In the genomic region with DNA sequence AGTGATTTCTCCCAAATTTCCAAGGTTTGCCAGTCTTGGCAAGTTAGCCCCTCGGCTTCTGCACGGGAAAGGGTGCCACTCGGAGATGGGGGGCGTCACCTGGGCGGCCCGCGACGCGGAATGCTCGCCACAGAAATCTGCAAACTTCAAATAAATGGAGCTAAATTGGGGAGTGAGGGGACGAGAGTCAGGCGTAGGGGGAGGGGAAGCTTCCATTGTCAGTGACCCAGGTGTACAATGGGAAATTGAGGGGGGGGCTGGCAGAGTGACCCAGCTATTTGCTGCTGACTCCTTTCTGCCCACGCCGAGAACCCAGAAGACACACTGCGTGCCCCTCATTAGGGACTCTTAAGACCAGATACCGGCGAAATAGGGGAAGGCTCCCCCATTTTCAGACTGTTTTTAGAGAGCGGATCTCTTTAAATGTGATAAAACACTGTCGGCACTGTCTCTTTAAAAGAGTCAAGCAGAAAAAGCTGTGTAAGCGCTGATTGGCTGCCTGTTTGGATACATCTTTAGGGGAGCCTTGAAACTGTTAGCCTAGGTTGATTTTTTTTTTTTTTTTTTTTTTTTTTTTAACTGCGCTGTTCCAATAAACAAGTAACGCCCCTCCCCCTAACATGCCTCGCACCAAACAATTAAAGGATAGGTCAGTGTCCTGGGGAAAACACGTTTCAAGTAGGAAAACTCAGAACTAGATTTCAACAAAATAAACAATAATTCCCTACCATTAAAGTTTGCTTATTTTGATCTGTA, we compare ENCODE assay signal across 1 cellular context.
TF ChIP-seq lines count a peak whose summit lies in the region.

No MANE protein-coding gene starts in this region.

TF ChIP-seq in HepG2, 621 proteins besides CTCF, POLR2A, EP300 and RAD21 (continued from another document and continues in another):
- TF ChIP-seq, protein P1, sequence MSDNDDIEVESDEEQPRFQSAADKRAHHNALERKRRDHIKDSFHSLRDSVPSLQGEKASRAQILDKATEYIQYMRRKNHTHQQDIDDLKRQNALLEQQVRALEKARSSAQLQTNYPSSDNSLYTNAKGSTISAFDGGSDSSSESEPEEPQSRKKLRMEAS (IDR thresholded peaks at IDR 0.05) = peak; percentile 69
- TF ChIP-seq NR3C1 (CRISPR knock-in tag; IDR thresholded peaks at IDR 0.05) (no peak), GPBP1L1 (CRISPR knock-in tag; IDR thresholded peaks at IDR 0.05) (no peak), CHCHD3 (CRISPR knock-in tag; IDR thresholded peaks at IDR 0.05) (no peak), ASH2L (IDR thresholded peaks at IDR 0.05; ENCODE audit: insufficient read length, low read depth, low read length) (peak; percentile 62), ZNF124 (CRISPR knock-in tag; IDR thresholded peaks at IDR 0.05) (peak; percentile 46; the same call in 1 of the 2 replicates), HMG20B (CRISPR knock-in tag; conservative IDR thresholded peaks at IDR 0.05) (no peak), HNF1A (IDR thresholded peaks at IDR 0.05; ENCODE audit: low read depth) (no peak), HNF1A (CRISPR knock-in tag; IDR thresholded peaks at IDR 0.05; ENCODE audit: borderline replicate concordance) (0 out of 2 replicates have a peak, but pooled peaks have one; percentile 15), MYPOP (CRISPR knock-in tag; IDR thresholded peaks at IDR 0.05) (0 out of 2 replicates have a peak, but pooled peaks have one; percentile 59), ZNF12 (CRISPR knock-in tag; IDR thresholded peaks at IDR 0.05) (peak; percentile 14; the same call in 1 of the 2 replicates), ZNF256 (CRISPR knock-in tag; conservative IDR thresholded peaks at IDR 0.05) (no peak), ZFP36 (IDR thresholded peaks at IDR 0.05; ENCODE audit: borderline replicate concordance, low read depth, low read length, partially characterized antibody) (no peak), ZNF335 (CRISPR knock-in tag; IDR thresholded peaks at IDR 0.05) (no peak), PTBP1 (IDR thresholded peaks at IDR 0.05; ENCODE audit: low read depth, low read length, poor library complexity, severe bottlenecking) (peak; percentile 100), ZNF549 (CRISPR knock-in tag; IDR thresholded peaks at IDR 0.05) (no peak), ZNF350 (CRISPR knock-in tag; IDR thresholded peaks at IDR 0.05; ENCODE audit: borderline replicate concordance, low read depth) (no peak), ZHX1 (CRISPR knock-in tag; IDR thresholded peaks at IDR 0.05; ENCODE audit: low read depth) (no peak), GATAD1 (CRISPR knock-in tag; IDR thresholded peaks at IDR 0.05) (0 out of 2 replicates have a peak, but pooled peaks have one; percentile 12), HHEX (CRISPR knock-in tag; IDR thresholded peaks at IDR 0.05) (no peak), U2AF1 (optimal IDR thresholded peaks at IDR 0.05; ENCODE audit: low read depth, low read length) (no peak), NR1H2 (CRISPR knock-in tag; IDR thresholded peaks at IDR 0.05; ENCODE audit: borderline replicate concordance, low read depth) (no peak), CREB1 (IDR thresholded peaks at IDR 0.05) (no peak), CREB1 (CRISPR knock-in tag; IDR thresholded peaks at IDR 0.05) (peak; percentile 87), MEF2D (CRISPR knock-in tag; IDR thresholded peaks at IDR 0.05) (peak; percentile 30; the same call in 1 of the 2 replicates), PHF21A (CRISPR knock-in tag; IDR thresholded peaks at IDR 0.05) (peak; percentile 85), AGO2 (optimal IDR thresholded peaks at IDR 0.05; ENCODE audit: low read depth, low read length) (no peak), ZNF143 (CRISPR knock-in tag; IDR thresholded peaks at IDR 0.05) (0 out of 2 replicates have a peak, but pooled peaks have one; percentile 41), ZFP37 (CRISPR knock-in tag; IDR thresholded peaks at IDR 0.05; ENCODE audit: borderline replicate concordance) (no peak), ETV6 (CRISPR knock-in tag; conservative IDR thresholded peaks at IDR 0.05) (0 out of 2 replicates have a peak, but pooled peaks have one; percentile 42), ZNF382 (CRISPR knock-in tag; IDR thresholded peaks at IDR 0.05; ENCODE audit: borderline replicate concordance) (no peak), SSRP1 (CRISPR knock-in tag; IDR thresholded peaks at IDR 0.05) (no peak), ZNF598 (CRISPR knock-in tag; IDR thresholded peaks at IDR 0.05; ENCODE audit: borderline replicate concordance) (no peak), ZNF280B (CRISPR knock-in tag; IDR thresholded peaks at IDR 0.05; ENCODE audit: borderline replicate concordance) (no peak), ZNF3 (CRISPR knock-in tag; IDR thresholded peaks at IDR 0.05) (0 out of 2 replicates have a peak, but pooled peaks have one; percentile 23)
- TF ChIP-seq, protein P2, sequence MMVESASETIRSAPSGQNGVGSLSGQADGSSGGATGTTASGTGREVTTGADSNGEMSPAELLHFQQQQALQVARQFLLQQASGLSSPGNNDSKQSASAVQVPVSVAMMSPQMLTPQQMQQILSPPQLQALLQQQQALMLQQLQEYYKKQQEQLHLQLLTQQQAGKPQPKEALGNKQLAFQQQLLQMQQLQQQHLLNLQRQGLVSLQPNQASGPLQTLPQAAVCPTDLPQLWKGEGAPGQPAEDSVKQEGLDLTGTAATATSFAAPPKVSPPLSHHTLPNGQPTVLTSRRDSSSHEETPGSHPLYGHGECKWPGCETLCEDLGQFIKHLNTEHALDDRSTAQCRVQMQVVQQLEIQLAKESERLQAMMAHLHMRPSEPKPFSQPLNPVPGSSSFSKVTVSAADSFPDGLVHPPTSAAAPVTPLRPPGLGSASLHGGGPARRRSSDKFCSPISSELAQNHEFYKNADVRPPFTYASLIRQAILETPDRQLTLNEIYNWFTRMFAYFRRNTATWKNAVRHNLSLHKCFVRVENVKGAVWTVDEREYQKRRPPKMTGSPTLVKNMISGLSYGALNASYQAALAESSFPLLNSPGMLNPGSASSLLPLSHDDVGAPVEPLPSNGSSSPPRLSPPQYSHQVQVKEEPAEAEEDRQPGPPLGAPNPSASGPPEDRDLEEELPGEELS (CRISPR knock-in tag; IDR thresholded peaks at IDR 0.05) = peak; percentile 90
- TF ChIP-seq, protein P3, sequence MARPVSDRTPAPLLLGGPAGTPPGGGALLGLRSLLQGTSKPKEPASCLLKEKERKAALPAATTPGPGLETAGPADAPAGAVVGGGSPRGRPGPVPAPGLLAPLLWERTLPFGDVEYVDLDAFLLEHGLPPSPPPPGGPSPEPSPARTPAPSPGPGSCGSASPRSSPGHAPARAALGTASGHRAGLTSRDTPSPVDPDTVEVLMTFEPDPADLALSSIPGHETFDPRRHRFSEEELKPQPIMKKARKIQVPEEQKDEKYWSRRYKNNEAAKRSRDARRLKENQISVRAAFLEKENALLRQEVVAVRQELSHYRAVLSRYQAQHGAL (CRISPR knock-in tag; IDR thresholded peaks at IDR 0.05; ENCODE audit: not compliant biosample characterization) = no peak
- TF ChIP-seq, protein P4, sequence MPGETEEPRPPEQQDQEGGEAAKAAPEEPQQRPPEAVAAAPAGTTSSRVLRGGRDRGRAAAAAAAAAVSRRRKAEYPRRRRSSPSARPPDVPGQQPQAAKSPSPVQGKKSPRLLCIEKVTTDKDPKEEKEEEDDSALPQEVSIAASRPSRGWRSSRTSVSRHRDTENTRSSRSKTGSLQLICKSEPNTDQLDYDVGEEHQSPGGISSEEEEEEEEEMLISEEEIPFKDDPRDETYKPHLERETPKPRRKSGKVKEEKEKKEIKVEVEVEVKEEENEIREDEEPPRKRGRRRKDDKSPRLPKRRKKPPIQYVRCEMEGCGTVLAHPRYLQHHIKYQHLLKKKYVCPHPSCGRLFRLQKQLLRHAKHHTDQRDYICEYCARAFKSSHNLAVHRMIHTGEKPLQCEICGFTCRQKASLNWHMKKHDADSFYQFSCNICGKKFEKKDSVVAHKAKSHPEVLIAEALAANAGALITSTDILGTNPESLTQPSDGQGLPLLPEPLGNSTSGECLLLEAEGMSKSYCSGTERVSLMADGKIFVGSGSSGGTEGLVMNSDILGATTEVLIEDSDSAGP (CRISPR knock-in tag; IDR thresholded peaks at IDR 0.05; ENCODE audit: borderline replicate concordance) = peak; percentile 99
